ENCODE assay signal across 34 cellular contexts in the genomic region with DNA sequence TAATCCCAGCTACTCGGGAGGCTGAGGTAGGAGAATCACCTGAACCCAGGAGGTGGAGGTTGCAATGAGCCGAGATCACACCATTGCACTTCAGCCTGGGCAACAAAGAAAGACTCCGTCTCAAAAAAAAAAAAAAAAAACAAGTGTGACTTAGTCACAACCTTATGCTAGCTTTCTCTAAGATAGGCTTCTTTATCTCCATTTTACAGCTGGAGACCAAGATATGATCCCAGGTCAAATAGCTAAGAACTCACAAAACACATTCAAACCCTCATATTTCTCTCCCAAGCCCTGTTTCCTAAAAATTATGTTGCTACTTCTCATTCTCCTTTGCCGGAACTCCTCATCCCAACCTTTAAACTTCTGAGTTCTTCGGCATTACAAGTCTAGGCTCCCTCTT.
"Had no signal": no experiment of that assay in that cellular context is flagged by ENCODE, and none has a peak within 500 bp of the region (broad histone marks: within the 10 kb centered on the region; RNA-seq: fewer than 3 reads in every experiment).

No MANE protein-coding gene starts in this region.

- H3K27me3 Mint-ChIP-seq: activated B cell treated with CpG ODN at 0.5 μM for 24 hours; naive thymus-derived CD8-positive, alpha-beta T cell; stimulated activated naive CD8-positive, alpha-beta T cell treated with anti-CD3 and anti-CD28 coated beads, Interleukin-15, amount 100 ng/mL, for 72 hours; type B pancreatic cell had no signal

- H3K27ac Mint-ChIP-seq: activated B cell treated with CpG ODN at 0.5 μM for 24 hours; activated T-helper 1 cell treated with anti-CD3 and anti-CD28 coated beads, Interleukin-12 subunit alpha, Interleukin-12 subunit beta, Interleukin-2, Interleukin-4 antibody, amounts not matched to agents 30 ng/mL and 10 ng/mL and 1 ng/mL, durations not matched to agents 14 hours and 24 hours and 36 hours; immature natural killer cell; stimulated activated effector memory CD8-positive, alpha-beta T cell treated with anti-CD3 and anti-CD28 coated beads, Interleukin-12 subunit alpha, Interleukin-12 subunit beta, amount 100 ng/mL, for 72 hours; stimulated activated naive CD8-positive, alpha-beta T cell treated with anti-CD3 and anti-CD28 coated beads, Interleukin-15, amount 100 ng/mL, for 72 hours; type B pancreatic cell had no signal

- FAIRE-seq: astrocyte, endothelial cell of umbilical vein, kidney, small intestine, TTC549 had no signal

- H3K9me3 Mint-ChIP-seq: activated T-helper 1 cell treated with anti-CD3 and anti-CD28 coated beads, Interleukin-12 subunit alpha, Interleukin-12 subunit beta, Interleukin-2, Interleukin-4 antibody, amounts not matched to agents 30 ng/mL and 10 ng/mL and 1 ng/mL, durations not matched to agents 14 hours and 24 hours and 36 hours; immature natural killer cell; naive thymus-derived CD8-positive, alpha-beta T cell; neural crest cell; stimulated activated effector memory CD8-positive, alpha-beta T cell treated with anti-CD3 and anti-CD28 coated beads, Interleukin-12 subunit alpha, Interleukin-12 subunit beta, amount 100 ng/mL, for 72 hours; stimulated activated naive CD8-positive, alpha-beta T cell treated with anti-CD3 and anti-CD28 coated beads, Interleukin-15, amount 100 ng/mL, for 72 hours; type B pancreatic cell had no signal

- DNase-seq: activated B cell treated with CpG ODN at 0.5 μM for 24 hours; activated CD4-positive, alpha-beta T cell treated with anti-CD3 and anti-CD28 coated beads for 4 hours; activated CD4-positive, alpha-beta T cell treated with anti-CD3 and anti-CD28 coated beads, Interleukin-2, amount 50 U/mL, for 4 hours; activated gamma-delta T cell treated with Interleukin-2 at 50 U/mL for 16 hours; activated naive CD4-positive, alpha-beta T cell treated with anti-CD3 and anti-CD28 coated beads, Interleukin-2, amount 50 U/mL, for 16 hours; activated T-cell treated with anti-CD3 and anti-CD28 coated beads, Interleukin-2, amount 50 U/mL, for 1 hour; amniotic stem cell; caudate nucleus; cortex of kidney; foreskin fibroblast; head of caudate nucleus; hypothalamus; immature natural killer cell; kidney; left colon; naive thymus-derived CD8-positive, alpha-beta T cell; nucleus accumbens; psoas muscle; sigmoid colon; small intestine; stimulated activated CD4-positive, alpha-beta T cell treated with anti-CD3 and anti-CD28 coated beads, Interleukin-4, amount 100 ng/mL, for 24 hours; stimulated activated naive CD8-positive, alpha-beta T cell treated with anti-CD3 and anti-CD28 coated beads, Interleukin-15, amount 100 ng/mL, for 72 hours; substantia nigra; T-helper 1 cell had no signal

- H3K27ac ChIP-seq: parathyroid adenoma, psoas muscle, sigmoid colon, vagina had no signal

- H3K4me3 ChIP-seq: psoas muscle, sigmoid colon, vagina had no signal

- H3K36me3 ChIP-seq: sigmoid colon, vagina had no signal

- H3K27me3 ChIP-seq: sigmoid colon, vagina had no signal

- H3K9me3 ChIP-seq: psoas muscle, sigmoid colon, vagina had no signal

- ATAC-seq: esophagus mucosa; left colon; naive thymus-derived CD8-positive, alpha-beta T cell; psoas muscle; stimulated activated effector memory CD8-positive, alpha-beta T cell treated with anti-CD3 and anti-CD28 coated beads, Interleukin-12 subunit alpha, Interleukin-12 subunit beta, amount 100 ng/mL, for 72 hours; stimulated activated naive CD8-positive, alpha-beta T cell treated with anti-CD3 and anti-CD28 coated beads, Interleukin-15, amount 100 ng/mL, for 72 hours had no signal

- H3K4me3 Mint-ChIP-seq: activated B cell treated with CpG ODN at 0.5 μM for 24 hours; activated T-helper 1 cell treated with anti-CD3 and anti-CD28 coated beads, Interleukin-12 subunit alpha, Interleukin-12 subunit beta, Interleukin-2, Interleukin-4 antibody, amounts not matched to agents 30 ng/mL and 10 ng/mL and 1 ng/mL, durations not matched to agents 14 hours and 24 hours and 36 hours; immature natural killer cell; naive thymus-derived CD8-positive, alpha-beta T cell; neural crest cell; stimulated activated effector memory CD8-positive, alpha-beta T cell treated with anti-CD3 and anti-CD28 coated beads, Interleukin-12 subunit alpha, Interleukin-12 subunit beta, amount 100 ng/mL, for 72 hours; stimulated activated naive CD8-positive, alpha-beta T cell treated with anti-CD3 and anti-CD28 coated beads, Interleukin-15, amount 100 ng/mL, for 72 hours; type B pancreatic cell had no signal

- H3K36me3 Mint-ChIP-seq: immature natural killer cell; naive thymus-derived CD8-positive, alpha-beta T cell; stimulated activated effector memory CD8-positive, alpha-beta T cell treated with anti-CD3 and anti-CD28 coated beads, Interleukin-12 subunit alpha, Interleukin-12 subunit beta, amount 100 ng/mL, for 72 hours; type B pancreatic cell had no signal

- H3K4me1 ChIP-seq: parathyroid adenoma, psoas muscle, sigmoid colon had no signal

- H3K4me1 Mint-ChIP-seq: immature natural killer cell; neural crest cell; stimulated activated effector memory CD8-positive, alpha-beta T cell treated with anti-CD3 and anti-CD28 coated beads, Interleukin-12 subunit alpha, Interleukin-12 subunit beta, amount 100 ng/mL, for 72 hours; stimulated activated naive CD8-positive, alpha-beta T cell treated with anti-CD3 and anti-CD28 coated beads, Interleukin-15, amount 100 ng/mL, for 72 hours had no signal

- H2AFZ ChIP-seq: parathyroid adenoma had no signal

- H3K79me2 ChIP-seq: parathyroid adenoma had no signal
